In the genomic region with DNA sequence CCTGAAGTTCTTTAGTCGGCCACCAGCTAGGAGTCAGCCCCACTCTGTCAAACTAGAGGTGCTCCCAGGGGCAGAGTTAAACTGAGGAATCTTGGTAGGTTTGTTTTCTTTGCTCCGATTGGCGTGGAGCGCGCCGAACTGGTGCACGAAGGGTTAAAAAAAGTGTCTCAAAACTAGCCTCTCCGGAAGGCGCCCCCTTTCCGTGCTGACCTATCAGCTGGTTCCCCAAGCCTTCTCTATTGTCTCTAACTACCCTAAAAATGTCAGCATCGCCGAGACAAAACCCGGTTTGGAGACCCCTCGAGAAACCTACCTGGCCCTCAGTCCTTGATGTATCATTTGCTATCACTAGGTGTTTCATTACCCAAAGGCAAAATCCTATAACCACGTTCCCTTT, we compare ENCODE assay signal across 9 cellular contexts. TPM values are rescaled to one million over a fixed set of nuclear protein-coding genes. Genes with fewer than 3 reads are reported as not detected.
DNase-seq lines count a peak whose midpoint lies in the region; ATAC-seq and TF ChIP-seq lines count a peak whose summit lies in the region.
"Had no signal": no experiment of that assay in that cellular context is flagged by ENCODE, and none has a peak within 500 bp of the region (broad histone marks: within the 10 kb centered on the region; RNA-seq: fewer than 3 reads in every experiment).

No MANE protein-coding gene starts in this region.

- peaks cover 0 to 5% (median 0%) of the 10 kb centered on the region in 9 donors for H3K27me3 ChIP-seq in heart left ventricle
- no peaks in the 10 kb centered on the region for H3K27me3 ChIP-seq in uterus

- H3K9me3 Mint-ChIP-seq in activated naive CD4-positive, alpha-beta T cell treated with anti-CD3 and anti-CD28 coated beads for 36 hours = no peaks in the 10 kb centered on the region

- H3K27ac Mint-ChIP-seq in activated naive CD4-positive, alpha-beta T cell treated with anti-CD3 and anti-CD28 coated beads for 36 hours = no peak overlapping the region

- WGBS in heart left ventricle, 4 donors = 1 to 2% (median 1%) methylated on average over 15 of the region's 15 CpGs

- no peaks in the 10 kb centered on the region for H3K9me3 ChIP-seq in heart left ventricle
- H3K9me3 ChIP-seq in uterus = no peaks in the 10 kb centered on the region

- H3K4me1 Mint-ChIP-seq in activated naive CD4-positive, alpha-beta T cell treated with anti-CD3 and anti-CD28 coated beads for 36 hours (ENCODE audit: low read depth) = peaks cover 32% of the 10 kb centered on the region

- intact Hi-C loops in heart left ventricle (cut with DNase I) (loop anchor here in 8 of 10 donors (5.0 to 10.0 kb wide), 11 partner anchors 115 to 1307 kb away; a partner anchor contains a TSS), Right ventricle myocardium superior (cut with DNase I) (no loop called here), uterus (cut with DNase I; ENCODE audit: low total_unique reads) (no loop called here)
- intact Hi-C loops in activated naive CD4-positive, alpha-beta T cell treated with anti-CD3 and anti-CD28 coated beads for 36 hours (cut with micrococcal nuclease) = no loop called here

- H3K4me3 ChIP-seq in heart left ventricle (peak overlapping the region; percentile 56 to 87 (median 68)), choroid plexus epithelial cell (ENCODE audit: low read depth, low read length) (peak overlapping the region; percentile 82), uterus (peak overlapping the region; percentile 53 to 70)

- H3K4me3 Mint-ChIP-seq in activated naive CD4-positive, alpha-beta T cell treated with anti-CD3 and anti-CD28 coated beads for 36 hours = no peak overlapping the region
- H3K4me3 Mint-ChIP-seq: brain had no signal

- CTCF ChIA-PET in activated naive CD4-positive, alpha-beta T cell treated with anti-CD3 and anti-CD28 coated beads for 36 hours (lab: Charles Lee) = interaction anchor here (1.0 kb wide), 1 partner anchor 17 kb away, joined by 3 read pairs; no protein-coding TSS in a partner anchor

- H3K36me3 ChIP-seq in heart left ventricle (no peaks in the 10 kb centered on the region), uterus (no peaks in the 10 kb centered on the region)

- TF ChIP-seq POLR2A in heart left ventricle (IDR thresholded peaks at IDR 0.05) (no peak), uterus (IDR thresholded peaks at IDR 0.05) (no peak)

- peaks cover 4% of the 10 kb centered on the region for H3K36me3 Mint-ChIP-seq in activated naive CD4-positive, alpha-beta T cell treated with anti-CD3 and anti-CD28 coated beads for 36 hours (ENCODE audit: low read depth)
- H3K36me3 Mint-ChIP-seq: brain had no signal

- H3K4me1 ChIP-seq in heart left ventricle (peaks cover 0 to 56% (median 18%) of the 10 kb centered on the region in 12 donors), uterus (no peaks in the 10 kb centered on the region)

- ATAC-seq in heart left ventricle (peak in 1 of 4 donors; percentile 4), Right ventricle myocardium superior (ENCODE audit: poor library complexity) (no peak)

- TF ChIP-seq CTCF in heart left ventricle (IDR thresholded peaks at IDR 0.05) = peak in 1 of 12 donors; percentile 10
- peak; percentile 8 for TF ChIP-seq CTCF in choroid plexus epithelial cell (conservative IDR thresholded peaks at IDR 0.05; ENCODE audit: low read depth, low read length)
- no peak for TF ChIP-seq CTCF in uterus (IDR thresholded peaks at IDR 0.05)

- DNase-seq in heart left ventricle (no peak), Right ventricle myocardium superior (no peak), choroid plexus epithelial cell (ENCODE audit: low read depth) (peak; percentile 78), lung microvascular endothelial cell (ENCODE audit: low read depth in 2 of 2) (peak; percentile 50 to 51), uterus (peak; percentile 42 to 51), DMS79 treated with DMSO at 0.1 percent for 48 hours (lab: John Stamatoyannopoulos, UW) (no peak)
- DNase-seq in activated naive CD4-positive, alpha-beta T cell treated with anti-CD3 and anti-CD28 coated beads for 36 hours = no peak
- DNase-seq in stimulated activated naive CD4-positive, alpha-beta T cell treated with Interleukin-2 at 50 U/mL for 16 hours (lab: John Stamatoyannopoulos, UW) = no peak

- peak overlapping the region; percentile 42 to 91 (median 82) for H3K27ac ChIP-seq in heart left ventricle
- H3K27ac ChIP-seq in uterus = peak overlapping the region; percentile 91 to 97

- H3K27me3 Mint-ChIP-seq in activated naive CD4-positive, alpha-beta T cell treated with anti-CD3 and anti-CD28 coated beads for 36 hours (ENCODE audit: low read depth) = peaks cover 49% of the 10 kb centered on the region

RNA-seq across cellular contexts. Expression of a gene that starts 2.2 kb away (rescaled TPM):
- total RNA-seq in heart left ventricle (10 to 100 TPM in 4 of 9 donors, 1 to 10 TPM in 5; 1.6 to 23.6 (median 6.6) TPM), Right ventricle myocardium superior (1.5 TPM), lung microvascular endothelial cell (13.5 and 122 TPM in 2 replicates), uterus (10 to 100 TPM in 3 of 4 donors, 1 to 10 TPM in 1; 4.9 to 43.2 (median 12.0) TPM)
- 1 to 10 TPM in 1 of 2 donors, under 1 TPM in 1; 0.76 to 2.3 TPM for polyA plus RNA-seq in heart left ventricle
- total RNA-seq in activated naive CD4-positive, alpha-beta T cell treated with anti-CD3 and anti-CD28 coated beads for 36 hours = under 1 TPM in 1 of 2 experiments, not detected in 1; 0.14 TPM

Comparison
In these comparisons a context has a peak if more than half of its experiments do, and no peak if none do; other contexts are left out.
1. intact Hi-C loops: an anchor here in heart left ventricle (5.0 to 10.0 kb wide); none called in Right ventricle myocardium superior, uterus and activated naive CD4-positive, alpha-beta T cell treated with anti-CD3 and anti-CD28 coated beads for 36 hours.
2. DNase-seq: peak in choroid plexus epithelial cell (single experiment), lung microvascular endothelial cell (2 of 2) and uterus (2 of 2); none in heart left ventricle (0 of 5), Right ventricle myocardium superior (single experiment), activated naive CD4-positive, alpha-beta T cell treated with anti-CD3 and anti-CD28 coated beads for 36 hours (single experiment), DMS79 treated with DMSO at 0.1 percent for 48 hours (single experiment) and stimulated activated naive CD4-positive, alpha-beta T cell treated with Interleukin-2 at 50 U/mL for 16 hours (single experiment).
3. Peak in every context shown above with its lines, with median percentiles within 50 percentile points of each other: H3K4me3 ChIP-seq.